ENCODE assay signal across 27 cellular contexts in the genomic region with DNA sequence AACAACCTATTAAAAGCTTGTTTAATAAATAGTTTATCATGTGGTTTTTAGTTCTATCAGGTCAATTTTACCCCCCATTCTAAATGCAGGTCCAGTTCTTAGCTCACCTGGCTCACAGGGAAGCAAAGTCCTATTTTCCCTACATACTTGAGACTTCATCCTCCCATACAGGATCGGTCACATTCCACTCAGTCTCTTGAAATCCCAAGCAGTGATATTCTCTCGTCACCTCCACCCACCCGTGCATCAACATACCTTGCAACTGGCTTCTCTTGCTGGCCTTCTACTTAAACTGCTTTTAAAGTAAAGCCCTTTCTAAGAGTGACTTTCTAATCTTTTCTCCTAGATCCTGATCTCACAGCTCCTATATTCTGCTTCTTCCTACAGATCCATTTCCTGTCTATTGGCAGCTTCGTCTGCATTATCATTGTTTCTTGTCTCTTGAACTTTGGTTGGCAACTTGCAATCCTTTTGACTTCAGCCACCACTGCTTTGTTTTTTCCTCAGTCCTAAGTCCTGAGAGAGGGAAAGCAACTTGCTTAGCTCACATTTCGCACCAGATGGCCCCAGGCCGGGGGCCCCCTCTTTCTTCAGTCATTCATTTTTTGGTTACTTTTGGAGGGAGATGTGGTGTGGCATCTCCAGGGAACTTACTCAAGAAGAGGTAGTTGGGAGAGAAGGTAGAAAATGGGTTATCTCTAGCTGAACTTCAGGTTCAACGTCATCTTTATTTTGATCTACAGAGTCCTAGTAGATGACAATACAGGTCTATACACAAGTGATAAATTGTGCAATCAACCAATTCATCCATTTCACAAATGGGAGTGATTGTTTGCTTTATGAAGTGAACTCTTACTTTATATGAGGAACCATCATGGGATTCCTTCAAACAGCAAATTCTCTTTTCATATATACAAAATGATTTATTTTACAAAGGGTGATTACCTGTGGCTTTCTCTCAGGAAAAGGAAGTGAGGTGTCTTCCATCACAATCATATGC. TPM values are rescaled to one million over a fixed set of nuclear protein-coding genes. Genes with fewer than 3 reads are reported as not detected.
DNase-seq lines count a peak whose midpoint lies in the region; ATAC-seq and TF ChIP-seq lines count a peak whose summit lies in the region.
"Had no signal": no experiment of that assay in that cellular context is flagged by ENCODE, and none has a peak within 500 bp of the region (broad histone marks: within the 10 kb centered on the region; RNA-seq: fewer than 3 reads in every experiment).

No MANE protein-coding gene starts in this region.

- no peak for TF ChIP-seq CTCF in upper lobe of right lung (IDR thresholded peaks at IDR 0.05)

- H3K4me3 ChIP-seq in upper lobe of right lung = no peak overlapping the region
- H3K4me3 ChIP-seq: cardiac muscle cell, coronary artery, esophagus muscularis mucosa, GM23248, heart right ventricle, psoas muscle, SK-N-MC had no signal

- H3K27ac ChIP-seq in upper lobe of right lung = no peak overlapping the region
- H3K27ac ChIP-seq: cardiac muscle cell, coronary artery, esophagus muscularis mucosa, foreskin keratinocyte, GM23248, heart right ventricle, psoas muscle, SK-N-MC had no signal

- H3K9me3 ChIP-seq in upper lobe of right lung = no peaks in the 10 kb centered on the region
- H3K9me3 ChIP-seq: esophagus muscularis mucosa, heart right ventricle, psoas muscle had no signal

- intact Hi-C loops in upper lobe of right lung (cut with DNase I) (no loop called here), left ventricle myocardium superior (cut with micrococcal nuclease) (no loop called here)

- in situ Hi-C loops in SK-MEL-5 (cut with HindIII; ENCODE audit: low pct_unique_long_range_greater_than_20kb, low sequenced_read_pairs) = no loop called here

- H3K4me1 ChIP-seq in upper lobe of right lung = no peaks in the 10 kb centered on the region
- H3K4me1 ChIP-seq: esophagus muscularis mucosa, foreskin keratinocyte, heart right ventricle, psoas muscle had no signal

- no peaks in the 10 kb centered on the region for H3K36me3 ChIP-seq in upper lobe of right lung
- H3K36me3 ChIP-seq: cardiac muscle cell, esophagus muscularis mucosa, heart right ventricle had no signal

- DNase-seq in NCI-H510A treated with DMSO at 0.1 percent for 48 hours (lab: John Stamatoyannopoulos, UW) = peak; percentile 5
- no peak for DNase-seq in NCI-H510A (lab: John Stamatoyannopoulos, UW)
- DNase-seq in SK-MEL-5 (ENCODE audit: low read depth, low spot score) = peak; percentile 6
- DNase-seq in islet precursor cell = peak; percentile 74
- DNase-seq in upper lobe of right lung = no peak
- no peak for DNase-seq in left ventricle myocardium superior
- DNase-seq in anterior cingulate cortex (lab: John Stamatoyannopoulos, UW) = no peak
- DNase-seq: activated CD4-positive, alpha-beta T cell treated with anti-CD3 and anti-CD28 coated beads for 1 hour; activated CD8-positive, alpha-beta T cell treated with anti-CD3 and anti-CD28 coated beads for 36 hours; aorta; CD4-positive, alpha-beta T cell; effector memory CD8-positive, alpha-beta T cell; foreskin keratinocyte; GM23248; heart right ventricle; left colon; naive B cell; NCI-H1092; NCI-H187 treated with DMSO at 0.1 percent for 48 hours; nucleus accumbens; psoas muscle; stimulated activated naive CD4-positive, alpha-beta T cell had no signal

- ATAC-seq in upper lobe of right lung = peak; percentile 86
- no peak for ATAC-seq in HG02973 (IDR thresholded peaks at IDR 0.05; ENCODE audit: unreplicated experiment)
- ATAC-seq in left ventricle myocardium superior = no peak
- ATAC-seq: activated CD8-positive, alpha-beta T cell treated with anti-CD3 and anti-CD28 coated beads for 36 hours; effector memory CD8-positive, alpha-beta T cell; foreskin keratinocyte; heart right ventricle; left colon; psoas muscle had no signal

- H3K27me3 ChIP-seq in upper lobe of right lung = no peaks in the 10 kb centered on the region
- H3K27me3 ChIP-seq: esophagus muscularis mucosa, heart right ventricle had no signal

RNA-seq across cellular contexts. Expression of gene NCOA1, which starts 23.9 kb away (rescaled TPM):
- total RNA-seq in SK-MEL-5 (2014; rRNA removed; shearing (Covaris generic)) = 14.4 and 17.6 TPM in 2 replicates
- 12.5 and 18.4 TPM in 2 replicates for polyA plus RNA-seq in SK-MEL-5 (2015; cell fraction: cytosol; rRNA removed)
- polyA plus RNA-seq in SK-MEL-5 (2015; cell fraction: nucleus; rRNA removed) = 12.1 and 14.3 TPM in 2 replicates
- total RNA-seq in upper lobe of right lung = 46.9 TPM
- total RNA-seq in left ventricle myocardium superior = 34.3 TPM

Comparison
In these comparisons a context has a peak if more than half of its experiments do, and no peak if none do; other contexts are left out.
1. DNase-seq: peak in NCI-H510A treated with DMSO at 0.1 percent for 48 hours (single experiment), SK-MEL-5 (single experiment) and islet precursor cell (single experiment); none in NCI-H510A (single experiment), upper lobe of right lung (single experiment), left ventricle myocardium superior (single experiment) and anterior cingulate cortex (0 of 58).